8 cellular contexts compared by ENCODE assay signal in the genomic region with DNA sequence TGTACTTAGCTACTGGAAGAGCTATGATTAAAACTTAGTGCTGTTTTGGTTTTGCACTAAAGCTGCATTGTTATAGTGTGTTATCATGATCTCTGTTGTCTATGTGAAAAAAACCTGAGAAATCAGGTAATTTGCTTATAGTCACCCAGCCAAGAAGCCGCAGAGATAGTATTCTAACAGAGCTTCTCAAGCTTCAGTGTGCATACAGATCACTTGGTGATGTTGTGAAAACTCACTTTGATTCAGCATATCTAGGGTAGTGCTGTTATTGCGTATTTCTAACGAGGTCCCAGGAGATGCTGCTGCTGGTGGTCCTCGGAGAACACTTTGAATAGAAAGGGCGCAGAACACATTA.
DNase-seq lines count a peak whose midpoint lies in the region; ATAC-seq, FAIRE-seq and TF ChIP-seq lines count a peak whose summit lies in the region.

No MANE protein-coding gene starts in this region.

- H3K4me1 ChIP-seq in left ventricle myocardium inferior (peaks cover 55% of the 10 kb centered on the region), gastrocnemius medialis (peaks cover 3 to 9% of the 10 kb centered on the region in 2 donors), BE2C (peaks cover 25% of the 10 kb centered on the region), kidney (ENCODE audit: control insufficient read depth in 1 of 2, insufficient read depth in 1 of 2, low read depth in 1 of 2, low read length in 2 of 2) (peaks cover 8 to 17% of the 10 kb centered on the region in 2 donors)

- H3K27ac ChIP-seq in left ventricle myocardium inferior (replicated peaks): peak overlapping the region; percentile 62
- H3K27ac ChIP-seq in cingulate gyrus (ENCODE audit: low read depth, low read length): peak overlapping the region; percentile 54
- peak overlapping the region in 1 of 4 donors; percentile 10 for H3K27ac ChIP-seq in gastrocnemius medialis
- no peak overlapping the region for H3K27ac ChIP-seq in kidney (ENCODE audit: low read depth in 2 of 2, low read length in 2 of 2)

- FAIRE-seq in kidney (lab: Jason Lieb, UNC): no peak

- H3K9ac ChIP-seq in kidney (ENCODE audit: low read length in 2 of 2): no peak overlapping the region

- H3K9me3 ChIP-seq in left ventricle myocardium inferior (replicated peaks): no peaks in the 10 kb centered on the region
- no peaks in the 10 kb centered on the region for H3K9me3 ChIP-seq in gastrocnemius medialis
- no peaks in the 10 kb centered on the region for H3K9me3 ChIP-seq in BE2C
- no peaks in the 10 kb centered on the region for H3K9me3 ChIP-seq in kidney (ENCODE audit: control insufficient read depth in 1 of 2, low read length in 2 of 2)

- intact Hi-C loops in left ventricle myocardium inferior (cut with micrococcal nuclease) (loop anchor here (10.0 kb wide), 1 partner anchor 92 kb away; no protein-coding TSS in a partner anchor), Right ventricle myocardium superior (cut with DNase I) (no loop called here), gastrocnemius medialis (cut with DNase I; ENCODE audit: low total_unique reads) (no loop called here), kidney (cut with DNase I) (no loop called here)

- H3K27me3 ChIP-seq in left ventricle myocardium inferior (ENCODE audit: low read depth) (no peaks in the 10 kb centered on the region), gastrocnemius medialis (no peaks in the 10 kb centered on the region), BE2C (no peaks in the 10 kb centered on the region)

- in situ Hi-C loops in gastrocnemius medialis (cut with MboI; ENCODE audit: low sequenced_read_pairs in 4 of 4): loop anchor here in 3 of 4 donors (5.0 to 10.0 kb wide), 4 partner anchors 72 to 99 kb away; a partner anchor contains a TSS

- H3K4me3 ChIP-seq in left ventricle myocardium inferior: no peak overlapping the region
- H3K4me3 ChIP-seq in gastrocnemius medialis: no peak overlapping the region
- no peak overlapping the region for H3K4me3 ChIP-seq in BE2C (ENCODE audit: low read depth, low read length)
- H3K4me3 ChIP-seq in kidney (ENCODE audit: low read length in 2 of 2): no peak overlapping the region

- TF ChIP-seq CTCF in left ventricle myocardium inferior (IDR thresholded peaks at IDR 0.05; ENCODE audit: borderline replicate concordance): no peak
- no peak for TF ChIP-seq CTCF in gastrocnemius medialis (IDR thresholded peaks at IDR 0.05 in 4 of 5, conservative IDR thresholded peaks at IDR 0.05 in 1 of 5)
- TF ChIP-seq CTCF in BE2C (IDR thresholded peaks at IDR 0.05; ENCODE audit: low read depth, low read length): no peak
- no peak for TF ChIP-seq CTCF in kidney (IDR thresholded peaks at IDR 0.05; ENCODE audit: borderline replicate concordance, extremely low read depth, insufficient read depth)

- TF ChIP-seq POLR2A in gastrocnemius medialis (IDR thresholded peaks at IDR 0.05): no peak

- peaks cover 16% of the 10 kb centered on the region for H3K36me3 ChIP-seq in left ventricle myocardium inferior
- peaks cover 0 to 28% of the 10 kb centered on the region in 2 donors for H3K36me3 ChIP-seq in gastrocnemius medialis
- peaks cover 59% of the 10 kb centered on the region for H3K36me3 ChIP-seq in BE2C
- H3K36me3 ChIP-seq in kidney (ENCODE audit: control insufficient read depth in 1 of 2, insufficient read depth in 2 of 2, low read length in 2 of 2): no peaks in the 10 kb centered on the region

- DNase-seq in left ventricle myocardium inferior (no peak), Right ventricle myocardium superior (no peak), gastrocnemius medialis (no peak), BE2C (no peak), kidney (no peak)
- DNase-seq in stimulated activated CD4-positive, alpha-beta T cell treated with anti-CD3 and anti-CD28 coated beads, Interleukin-15, amount 100 ng/mL, for 24 hours: no peak

- ATAC-seq in Right ventricle myocardium superior (ENCODE audit: poor library complexity): no peak
- peak; percentile 54 for ATAC-seq in HG03280 (IDR thresholded peaks at IDR 0.05; ENCODE audit: unreplicated experiment)
- ATAC-seq in gastrocnemius medialis: no peak

Comparison
In these comparisons a context has a peak if more than half of its experiments do, and no peak if none do; other contexts are left out.
1. H3K27ac ChIP-seq: peak in left ventricle myocardium inferior (single experiment) and cingulate gyrus (single experiment); none in kidney (0 of 2).